In the genomic region with DNA sequence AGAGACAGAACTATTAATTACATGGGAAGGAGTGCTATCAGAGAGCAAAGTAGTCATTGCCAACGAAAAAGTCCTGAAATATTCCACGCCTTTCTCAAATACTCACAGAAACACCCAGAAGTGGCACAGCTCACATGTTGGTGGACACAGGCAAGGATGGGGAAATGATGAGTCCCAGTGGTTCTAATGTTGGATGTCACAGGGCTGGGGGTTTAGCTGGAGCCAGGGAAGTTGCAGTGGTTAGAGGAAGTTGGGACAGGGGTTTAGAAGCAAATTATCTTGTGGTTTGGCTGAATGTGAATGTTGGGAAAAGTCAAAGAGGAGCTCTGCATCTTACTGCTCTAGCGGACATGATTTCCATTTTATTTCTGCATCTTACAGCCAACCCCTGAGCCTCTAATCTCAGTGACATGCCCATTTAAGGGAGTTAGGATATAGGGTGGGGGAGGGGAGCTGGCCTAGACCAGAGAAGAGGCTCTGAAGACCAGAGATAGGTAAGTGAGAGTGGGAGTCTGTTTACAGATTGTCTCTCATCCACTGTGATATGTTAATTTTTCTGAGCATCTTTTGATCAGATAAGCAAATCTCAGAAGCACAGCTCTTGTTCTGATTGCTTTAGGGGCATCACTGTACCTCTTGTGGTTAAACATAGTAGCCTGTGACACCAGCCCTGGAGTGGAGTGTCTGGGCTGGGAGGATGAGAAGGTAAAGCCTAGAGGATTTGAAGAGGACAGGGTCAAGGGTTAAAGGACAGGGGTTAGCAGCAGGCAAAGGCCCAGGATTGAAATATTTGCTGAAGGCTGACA, we compare ENCODE assay signal across 1 cellular context.
TF ChIP-seq lines count a peak whose summit lies in the region.

No MANE protein-coding gene starts in this region.

TF ChIP-seq in GM12878, 131 proteins besides CTCF, POLR2A, EP300 and RAD21:
- no peak for TF ChIP-seq NFYA (IDR thresholded peaks at IDR 0.05; ENCODE audit: borderline replicate concordance, low read depth, low read length)
- TF ChIP-seq, protein P1, sequence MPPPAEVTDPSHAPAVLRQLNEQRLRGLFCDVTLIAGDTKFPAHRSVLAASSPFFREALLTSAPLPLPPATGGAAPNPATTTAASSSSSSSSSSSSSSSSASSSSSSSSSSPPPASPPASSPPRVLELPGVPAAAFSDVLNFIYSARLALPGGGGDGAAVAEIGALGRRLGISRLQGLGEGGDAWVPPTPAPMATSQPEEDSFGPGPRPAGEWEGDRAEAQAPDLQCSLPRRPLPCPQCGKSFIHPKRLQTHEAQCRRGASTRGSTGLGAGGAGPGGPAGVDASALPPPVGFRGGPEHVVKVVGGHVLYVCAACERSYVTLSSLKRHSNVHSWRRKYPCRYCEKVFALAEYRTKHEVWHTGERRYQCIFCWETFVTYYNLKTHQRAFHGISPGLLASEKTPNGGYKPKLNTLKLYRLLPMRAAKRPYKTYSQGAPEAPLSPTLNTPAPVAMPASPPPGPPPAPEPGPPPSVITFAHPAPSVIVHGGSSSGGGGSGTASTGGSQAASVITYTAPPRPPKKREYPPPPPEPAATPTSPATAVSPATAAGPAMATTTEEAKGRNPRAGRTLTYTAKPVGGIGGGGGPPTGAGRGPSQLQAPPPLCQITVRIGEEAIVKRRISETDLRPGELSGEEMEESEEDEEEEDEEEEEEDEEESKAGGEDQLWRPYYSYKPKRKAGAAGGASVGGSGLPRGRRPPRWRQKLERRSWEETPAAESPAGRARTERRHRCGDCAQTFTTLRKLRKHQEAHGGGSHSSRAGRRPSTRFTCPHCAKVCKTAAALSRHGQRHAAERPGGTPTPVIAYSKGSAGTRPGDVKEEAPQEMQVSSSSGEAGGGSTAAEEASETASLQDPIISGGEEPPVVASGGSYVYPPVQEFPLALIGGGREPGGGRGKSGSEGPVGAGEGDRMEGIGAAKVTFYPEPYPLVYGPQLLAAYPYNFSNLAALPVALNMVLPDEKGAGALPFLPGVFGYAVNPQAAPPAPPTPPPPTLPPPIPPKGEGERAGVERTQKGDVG (CRISPR knock-in tag; IDR thresholded peaks at IDR 0.05): no peak
- no peak for TF ChIP-seq RELA (IDR thresholded peaks at IDR 0.05; ENCODE audit: borderline replicate concordance, partially characterized antibody)
- no peak for TF ChIP-seq LARP7 (IDR thresholded peaks at IDR 0.05)
- peak; percentile 77 for TF ChIP-seq NR2C1 (IDR thresholded peaks at IDR 0.05)
- TF ChIP-seq FOXM1 (IDR thresholded peaks at IDR 0.05; ENCODE audit: low read depth, low read length): no peak
- TF ChIP-seq, protein P2, sequence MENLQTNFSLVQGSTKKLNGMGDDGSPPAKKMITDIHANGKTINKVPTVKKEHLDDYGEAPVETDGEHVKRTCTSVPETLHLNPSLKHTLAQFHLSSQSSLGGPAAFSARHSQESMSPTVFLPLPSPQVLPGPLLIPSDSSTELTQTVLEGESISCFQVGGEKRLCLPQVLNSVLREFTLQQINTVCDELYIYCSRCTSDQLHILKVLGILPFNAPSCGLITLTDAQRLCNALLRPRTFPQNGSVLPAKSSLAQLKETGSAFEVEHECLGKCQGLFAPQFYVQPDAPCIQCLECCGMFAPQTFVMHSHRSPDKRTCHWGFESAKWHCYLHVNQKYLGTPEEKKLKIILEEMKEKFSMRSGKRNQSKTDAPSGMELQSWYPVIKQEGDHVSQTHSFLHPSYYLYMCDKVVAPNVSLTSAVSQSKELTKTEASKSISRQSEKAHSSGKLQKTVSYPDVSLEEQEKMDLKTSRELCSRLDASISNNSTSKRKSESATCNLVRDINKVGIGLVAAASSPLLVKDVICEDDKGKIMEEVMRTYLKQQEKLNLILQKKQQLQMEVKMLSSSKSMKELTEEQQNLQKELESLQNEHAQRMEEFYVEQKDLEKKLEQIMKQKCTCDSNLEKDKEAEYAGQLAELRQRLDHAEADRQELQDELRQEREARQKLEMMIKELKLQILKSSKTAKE (IDR thresholded peaks at IDR 0.05; ENCODE audit: low read depth, poor library complexity, severe bottlenecking): no peak
- peak; percentile 75 to 93; a peak in 3 of 4 replicates for TF ChIP-seq SRF (IDR thresholded peaks at IDR 0.05; ENCODE audit: low read depth in 2 of 2, low read length in 2 of 2)
- 0 out of 2 replicates have a peak, but pooled peaks have one; percentile 46 for TF ChIP-seq NR2F1 (conservative IDR thresholded peaks at IDR 0.05)
- TF ChIP-seq, protein P3, sequence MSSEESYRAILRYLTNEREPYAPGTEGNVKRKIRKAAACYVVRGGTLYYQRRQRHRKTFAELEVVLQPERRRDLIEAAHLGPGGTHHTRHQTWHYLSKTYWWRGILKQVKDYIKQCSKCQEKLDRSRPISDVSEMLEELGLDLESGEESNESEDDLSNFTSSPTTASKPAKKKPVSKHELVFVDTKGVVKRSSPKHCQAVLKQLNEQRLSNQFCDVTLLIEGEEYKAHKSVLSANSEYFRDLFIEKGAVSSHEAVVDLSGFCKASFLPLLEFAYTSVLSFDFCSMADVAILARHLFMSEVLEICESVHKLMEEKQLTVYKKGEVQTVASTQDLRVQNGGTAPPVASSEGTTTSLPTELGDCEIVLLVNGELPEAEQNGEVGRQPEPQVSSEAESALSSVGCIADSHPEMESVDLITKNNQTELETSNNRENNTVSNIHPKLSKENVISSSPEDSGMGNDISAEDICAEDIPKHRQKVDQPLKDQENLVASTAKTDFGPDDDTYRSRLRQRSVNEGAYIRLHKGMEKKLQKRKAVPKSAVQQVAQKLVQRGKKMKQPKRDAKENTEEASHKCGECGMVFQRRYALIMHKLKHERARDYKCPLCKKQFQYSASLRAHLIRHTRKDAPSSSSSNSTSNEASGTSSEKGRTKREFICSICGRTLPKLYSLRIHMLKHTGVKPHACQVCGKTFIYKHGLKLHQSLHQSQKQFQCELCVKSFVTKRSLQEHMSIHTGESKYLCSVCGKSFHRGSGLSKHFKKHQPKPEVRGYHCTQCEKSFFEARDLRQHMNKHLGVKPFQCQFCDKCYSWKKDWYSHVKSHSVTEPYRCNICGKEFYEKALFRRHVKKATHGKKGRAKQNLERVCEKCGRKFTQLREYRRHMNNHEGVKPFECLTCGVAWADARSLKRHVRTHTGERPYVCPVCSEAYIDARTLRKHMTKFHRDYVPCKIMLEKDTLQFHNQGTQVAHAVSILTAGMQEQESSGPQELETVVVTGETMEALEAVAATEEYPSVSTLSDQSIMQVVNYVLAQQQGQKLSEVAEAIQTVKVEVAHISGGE (CRISPR knock-in tag; IDR thresholded peaks at IDR 0.05): no peak
- TF ChIP-seq, protein P4, sequence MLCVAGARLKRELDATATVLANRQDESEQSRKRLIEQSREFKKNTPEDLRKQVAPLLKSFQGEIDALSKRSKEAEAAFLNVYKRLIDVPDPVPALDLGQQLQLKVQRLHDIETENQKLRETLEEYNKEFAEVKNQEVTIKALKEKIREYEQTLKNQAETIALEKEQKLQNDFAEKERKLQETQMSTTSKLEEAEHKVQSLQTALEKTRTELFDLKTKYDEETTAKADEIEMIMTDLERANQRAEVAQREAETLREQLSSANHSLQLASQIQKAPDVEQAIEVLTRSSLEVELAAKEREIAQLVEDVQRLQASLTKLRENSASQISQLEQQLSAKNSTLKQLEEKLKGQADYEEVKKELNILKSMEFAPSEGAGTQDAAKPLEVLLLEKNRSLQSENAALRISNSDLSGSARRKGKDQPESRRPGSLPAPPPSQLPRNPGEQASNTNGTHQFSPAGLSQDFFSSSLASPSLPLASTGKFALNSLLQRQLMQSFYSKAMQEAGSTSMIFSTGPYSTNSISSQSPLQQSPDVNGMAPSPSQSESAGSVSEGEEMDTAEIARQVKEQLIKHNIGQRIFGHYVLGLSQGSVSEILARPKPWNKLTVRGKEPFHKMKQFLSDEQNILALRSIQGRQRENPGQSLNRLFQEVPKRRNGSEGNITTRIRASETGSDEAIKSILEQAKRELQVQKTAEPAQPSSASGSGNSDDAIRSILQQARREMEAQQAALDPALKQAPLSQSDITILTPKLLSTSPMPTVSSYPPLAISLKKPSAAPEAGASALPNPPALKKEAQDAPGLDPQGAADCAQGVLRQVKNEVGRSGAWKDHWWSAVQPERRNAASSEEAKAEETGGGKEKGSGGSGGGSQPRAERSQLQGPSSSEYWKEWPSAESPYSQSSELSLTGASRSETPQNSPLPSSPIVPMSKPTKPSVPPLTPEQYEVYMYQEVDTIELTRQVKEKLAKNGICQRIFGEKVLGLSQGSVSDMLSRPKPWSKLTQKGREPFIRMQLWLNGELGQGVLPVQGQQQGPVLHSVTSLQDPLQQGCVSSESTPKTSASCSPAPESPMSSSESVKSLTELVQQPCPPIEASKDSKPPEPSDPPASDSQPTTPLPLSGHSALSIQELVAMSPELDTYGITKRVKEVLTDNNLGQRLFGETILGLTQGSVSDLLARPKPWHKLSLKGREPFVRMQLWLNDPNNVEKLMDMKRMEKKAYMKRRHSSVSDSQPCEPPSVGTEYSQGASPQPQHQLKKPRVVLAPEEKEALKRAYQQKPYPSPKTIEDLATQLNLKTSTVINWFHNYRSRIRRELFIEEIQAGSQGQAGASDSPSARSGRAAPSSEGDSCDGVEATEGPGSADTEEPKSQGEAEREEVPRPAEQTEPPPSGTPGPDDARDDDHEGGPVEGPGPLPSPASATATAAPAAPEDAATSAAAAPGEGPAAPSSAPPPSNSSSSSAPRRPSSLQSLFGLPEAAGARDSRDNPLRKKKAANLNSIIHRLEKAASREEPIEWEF (IDR thresholded peaks at IDR 0.05; ENCODE audit: insufficient replicate concordance, low read depth, low read length): no peak
- peak; percentile 37; the same call in 1 of the 2 replicates for TF ChIP-seq RUNX3 (IDR thresholded peaks at IDR 0.05; ENCODE audit: low read length)
- TF ChIP-seq JUNB (IDR thresholded peaks at IDR 0.05): no peak
- TF ChIP-seq, protein P5, sequence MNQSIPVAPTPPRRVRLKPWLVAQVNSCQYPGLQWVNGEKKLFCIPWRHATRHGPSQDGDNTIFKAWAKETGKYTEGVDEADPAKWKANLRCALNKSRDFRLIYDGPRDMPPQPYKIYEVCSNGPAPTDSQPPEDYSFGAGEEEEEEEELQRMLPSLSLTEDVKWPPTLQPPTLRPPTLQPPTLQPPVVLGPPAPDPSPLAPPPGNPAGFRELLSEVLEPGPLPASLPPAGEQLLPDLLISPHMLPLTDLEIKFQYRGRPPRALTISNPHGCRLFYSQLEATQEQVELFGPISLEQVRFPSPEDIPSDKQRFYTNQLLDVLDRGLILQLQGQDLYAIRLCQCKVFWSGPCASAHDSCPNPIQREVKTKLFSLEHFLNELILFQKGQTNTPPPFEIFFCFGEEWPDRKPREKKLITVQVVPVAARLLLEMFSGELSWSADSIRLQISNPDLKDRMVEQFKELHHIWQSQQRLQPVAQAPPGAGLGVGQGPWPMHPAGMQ (IDR thresholded peaks at IDR 0.05; ENCODE audit: borderline replicate concordance): no peak
- no peak for TF ChIP-seq CHD1 (IDR thresholded peaks at IDR 0.05; ENCODE audit: low read depth, low read length)
- no peak for TF ChIP-seq RAD51 (IDR thresholded peaks at IDR 0.05)
